11 cellular contexts compared by ENCODE assay signal in the genomic region with DNA sequence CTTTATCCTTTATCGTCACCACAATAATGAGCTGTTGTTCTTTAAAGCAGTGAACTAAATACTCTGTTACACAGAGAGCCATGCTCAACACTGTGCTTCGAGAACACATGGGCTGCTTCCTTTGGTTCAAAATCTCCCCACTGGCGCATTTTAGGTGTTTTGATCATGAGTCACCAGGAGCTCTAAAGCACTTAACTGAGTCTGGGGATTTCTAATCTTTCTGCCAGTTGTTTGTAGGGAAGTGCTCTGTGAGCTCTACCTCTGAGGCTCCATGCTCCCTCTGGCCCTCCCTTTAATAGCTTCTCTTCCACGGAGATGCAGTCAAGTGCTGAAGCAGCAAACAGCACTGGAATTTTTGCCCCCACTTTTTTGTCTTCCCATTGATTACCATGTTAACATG. TPM values are rescaled to one million over a fixed set of nuclear protein-coding genes. Genes with fewer than 3 reads are reported as not detected.
DNase-seq lines count a peak whose midpoint lies in the region; TF ChIP-seq lines count a peak whose summit lies in the region.
"Had no signal": no experiment of that assay in that cellular context is flagged by ENCODE, and none has a peak within 500 bp of the region (broad histone marks: within the 10 kb centered on the region; RNA-seq: fewer than 3 reads in every experiment).

No MANE protein-coding gene starts in this region.

- CTCF ChIA-PET in SK-N-SH (lab: Yijun Ruan, JAX), result interaction anchor here (1.2 kb wide), 1 partner anchor 24 kb away, joined by 5 read pairs; no protein-coding TSS in a partner anchor

- H3K4me3 ChIP-seq in SK-N-SH (ENCODE audit: low read depth in 2 of 2, low read length in 1 of 2), result peak overlapping the region in 1 of 2 experiments; percentile 22; a peak in 1 of 4 replicates
- no peak overlapping the region for H3K4me3 ChIP-seq in epithelial cell of esophagus (ENCODE audit: low read length)
- H3K4me3 ChIP-seq in retinal pigment epithelial cell (ENCODE audit: low read length), result no peak overlapping the region
- no peak overlapping the region for H3K4me3 ChIP-seq in ovary
- no peak overlapping the region for H3K4me3 ChIP-seq in effector memory CD4-positive, alpha-beta T cell (ENCODE audit: insufficient read depth, low read depth, low read length, poor library complexity, severe bottlenecking)
- H3K4me3 ChIP-seq: SK-N-MC, tibial nerve had no signal

- H3K36me3 Mint-ChIP-seq in T-helper 1 cell treated with Interleukin-12 subunit alpha and Interleukin-12 subunit beta and Interleukin-4 antibody, amounts not matched to agents 30 μg/mL and 1 μg/mL, for 36 hours (ENCODE audit: low read depth), result peaks cover 61% of the 10 kb centered on the region
- H3K36me3 Mint-ChIP-seq: brain had no signal

- H3K9ac ChIP-seq in SK-N-SH, result no peak overlapping the region

- H3K4me1 Mint-ChIP-seq in T-helper 1 cell treated with Interleukin-12 subunit alpha and Interleukin-12 subunit beta and Interleukin-4 antibody, amounts not matched to agents 30 μg/mL and 1 μg/mL, for 36 hours (ENCODE audit: low read depth), result peaks cover 52% of the 10 kb centered on the region
- H3K4me1 Mint-ChIP-seq: brain had no signal

- peak overlapping the region; percentile 74 for H3K27ac Mint-ChIP-seq in T-helper 1 cell treated with Interleukin-12 subunit alpha and Interleukin-12 subunit beta and Interleukin-4 antibody, amounts not matched to agents 30 μg/mL and 1 μg/mL, for 36 hours
- H3K27ac Mint-ChIP-seq: brain had no signal

- TF ChIP-seq RAD21 in SK-N-SH (IDR thresholded peaks at IDR 0.05; ENCODE audit: low read length), result no peak

- H3K36me3 ChIP-seq in SK-N-SH (replicated peaks in 1 of 2; ENCODE audit: control insufficient read depth in 1 of 2, insufficient read depth in 2 of 2, low read length in 1 of 2) (no peaks in the 10 kb centered on the region), ovary (no peaks in the 10 kb centered on the region)
- H3K36me3 ChIP-seq in effector memory CD4-positive, alpha-beta T cell (ENCODE audit: control insufficient read depth, insufficient read depth, low read length), result peaks cover 67% of the 10 kb centered on the region

- H3K9me3 ChIP-seq in SK-N-SH (no peaks in the 10 kb centered on the region), ovary (no peaks in the 10 kb centered on the region)
- H3K9me3 ChIP-seq in effector memory CD4-positive, alpha-beta T cell (ENCODE audit: control insufficient read depth, low read length), result no peaks in the 10 kb centered on the region
- H3K9me3 ChIP-seq: tibial nerve had no signal

- WGBS in SK-N-SH (ENCODE audit: low lambda C conversion rate), result 29% methylated on average over 4 of the region's 4 CpGs
- 73 to 85% (median 83%) methylated on average over 4 of the region's 4 CpGs for whole genome bisulfite sequencing in ovary, 3 donors

- H3K4me3 Mint-ChIP-seq in T-helper 1 cell treated with Interleukin-12 subunit alpha and Interleukin-12 subunit beta and Interleukin-4 antibody, amounts not matched to agents 30 μg/mL and 1 μg/mL, for 36 hours, result peak overlapping the region; percentile 15
- H3K4me3 Mint-ChIP-seq: brain had no signal

- no peaks in the 10 kb centered on the region for H4K20me1 ChIP-seq in SK-N-SH (ENCODE audit: insufficient read depth)

- DNase-seq in T-helper 1 cell (no peak), SK-N-SH (no peak), epithelial cell of esophagus (ENCODE audit: low read depth) (peak; percentile 67), retinal pigment epithelial cell (ENCODE audit: low read depth) (peak; percentile 83), ovary (no peak), cardiac septum (ENCODE audit: low spot score) (no peak)
- DNase-seq in effector memory CD4-positive, alpha-beta T cell, result no peak

- H3K4me1 ChIP-seq in SK-N-SH (ENCODE audit: control insufficient read depth in 1 of 2, insufficient read depth in 2 of 2, low read depth in 1 of 2, low read length in 1 of 2) (peaks cover 0 to 5% of the 10 kb centered on the region in 2 experiments; a peak in 3 of 4 replicates), ovary (ENCODE audit: insufficient read depth) (no peaks in the 10 kb centered on the region)
- H3K4me1 ChIP-seq in effector memory CD4-positive, alpha-beta T cell (ENCODE audit: control insufficient read depth, insufficient read depth, low read length, poor library complexity, severe bottlenecking), result peaks cover 18% of the 10 kb centered on the region
- H3K4me1 ChIP-seq: tibial nerve had no signal

- POLR2A ChIA-PET in SK-N-SH (lab: Yijun Ruan, JAX), result no interaction called here

- H2AFZ ChIP-seq in SK-N-SH (ENCODE audit: low read depth), result peak overlapping the region; percentile 42; the same call in 1 of the 2 replicates

- H3K9me3 Mint-ChIP-seq in T-helper 1 cell treated with Interleukin-12 subunit alpha and Interleukin-12 subunit beta and Interleukin-4 antibody, amounts not matched to agents 30 μg/mL and 1 μg/mL, for 36 hours, result no peaks in the 10 kb centered on the region
- H3K9me3 Mint-ChIP-seq: brain had no signal

- TF ChIP-seq CTCF in SK-N-SH (IDR thresholded peaks at IDR 0.05), result no peak
- TF ChIP-seq CTCF in epithelial cell of esophagus (IDR thresholded peaks at IDR 0.05; ENCODE audit: insufficient read depth, low read depth, low read length, missing control alignments), result no peak
- TF ChIP-seq CTCF in retinal pigment epithelial cell (conservative IDR thresholded peaks at IDR 0.05; ENCODE audit: low read depth, low read length), result no peak
- no peak for TF ChIP-seq CTCF in ovary (IDR thresholded peaks at IDR 0.05)

- no peaks in the 10 kb centered on the region for H3K79me2 ChIP-seq in SK-N-SH (ENCODE audit: insufficient read depth)

- H3F3A ChIP-seq in SK-N-SH (replicated peaks; ENCODE audit: insufficient read depth), result peaks cover 8% of the 10 kb centered on the region

- H3K27ac ChIP-seq in SK-N-SH (ENCODE audit: low read depth in 2 of 2, low read length in 1 of 2) (peak overlapping the region in 1 of 2 experiments; percentile 28; a peak in 1 of 4 replicates), ovary (no peak overlapping the region)
- no peak overlapping the region for H3K27ac ChIP-seq in effector memory CD4-positive, alpha-beta T cell (ENCODE audit: insufficient read depth, low read length, poor library complexity, severe bottlenecking)
- H3K27ac ChIP-seq: SK-N-MC, tibial nerve had no signal

- TF ChIP-seq POLR2A in ovary (IDR thresholded peaks at IDR 0.05), result no peak

- H3K27me3 ChIP-seq in SK-N-SH (ENCODE audit: insufficient read depth) (no peaks in the 10 kb centered on the region), ovary (no peaks in the 10 kb centered on the region)
- no peaks in the 10 kb centered on the region for H3K27me3 ChIP-seq in effector memory CD4-positive, alpha-beta T cell (replicated peaks; ENCODE audit: control insufficient read depth, insufficient read depth, low read length, poor library complexity, severe bottlenecking)
- H3K27me3 ChIP-seq: tibial nerve had no signal

- H3K27me3 Mint-ChIP-seq in T-helper 1 cell treated with Interleukin-12 subunit alpha and Interleukin-12 subunit beta and Interleukin-4 antibody, amounts not matched to agents 30 μg/mL and 1 μg/mL, for 36 hours (ENCODE audit: low read depth), result no peaks in the 10 kb centered on the region
- H3K27me3 Mint-ChIP-seq: brain had no signal

- intact Hi-C loops in ovary (cut with DNase I) (no loop called here), cardiac septum (cut with DNase I) (no loop called here)

- H3K4me2 ChIP-seq in SK-N-SH, result peak overlapping the region; percentile 3; the same call in 1 of the 2 replicates

- H3K9me2 ChIP-seq in SK-N-SH, result 0 out of 2 replicates have a peak, but pooled peaks cover 3% of the 10 kb centered on the region

- peak in 1 of 2 experiments; percentile 12; a peak in 1 of 4 replicates for TF ChIP-seq EP300 in SK-N-SH (IDR thresholded peaks at IDR 0.05; ENCODE audit: borderline replicate concordance in 1 of 2, low read depth in 1 of 2, low read length in 1 of 2)
- no peak for TF ChIP-seq EP300 in ovary (IDR thresholded peaks at IDR 0.05)

TF ChIP-seq in SK-N-SH, 30 proteins besides CTCF, POLR2A, EP300 and RAD21:
- TF ChIP-seq, protein P1, sequence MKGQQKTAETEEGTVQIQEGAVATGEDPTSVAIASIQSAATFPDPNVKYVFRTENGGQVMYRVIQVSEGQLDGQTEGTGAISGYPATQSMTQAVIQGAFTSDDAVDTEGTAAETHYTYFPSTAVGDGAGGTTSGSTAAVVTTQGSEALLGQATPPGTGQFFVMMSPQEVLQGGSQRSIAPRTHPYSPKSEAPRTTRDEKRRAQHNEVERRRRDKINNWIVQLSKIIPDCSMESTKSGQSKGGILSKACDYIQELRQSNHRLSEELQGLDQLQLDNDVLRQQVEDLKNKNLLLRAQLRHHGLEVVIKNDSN (IDR thresholded peaks at IDR 0.05; ENCODE audit: borderline replicate concordance, low read depth), result no peak
- TF ChIP-seq TCF12 (IDR thresholded peaks at IDR 0.05), result peak; percentile 43
- peak; percentile 75 for TF ChIP-seq FOSL2 (IDR thresholded peaks at IDR 0.05; ENCODE audit: borderline replicate concordance, low read depth)
- TF ChIP-seq, protein P2, sequence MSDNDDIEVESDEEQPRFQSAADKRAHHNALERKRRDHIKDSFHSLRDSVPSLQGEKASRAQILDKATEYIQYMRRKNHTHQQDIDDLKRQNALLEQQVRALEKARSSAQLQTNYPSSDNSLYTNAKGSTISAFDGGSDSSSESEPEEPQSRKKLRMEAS (IDR thresholded peaks at IDR 0.05; ENCODE audit: low read depth), result peak; percentile 95
- TF ChIP-seq NRF1 (IDR thresholded peaks at IDR 0.05; ENCODE audit: low read depth, low read length), result peak; percentile 26; the same call in 1 of the 2 replicates
- peak; percentile 73 for TF ChIP-seq JUND (IDR thresholded peaks at IDR 0.05)

RNA-seq across cellular contexts. Expression of a gene that starts 17.0 kb away (rescaled TPM):
- polyA plus RNA-seq in SK-N-SH (2012; rRNA removed) (13.2 and 14.3 TPM in 2 replicates), ovary (10 to 100 TPM in 1 of 2 donors, 1 to 10 TPM in 1; 1.3 to 19.2 TPM)
- polyA plus RNA-seq in SK-N-SH (2012; cell fraction: cytosol; rRNA removed), result 14.4 and 15.5 TPM in 2 replicates
- 6.2 and 10.5 TPM in 2 replicates for polyA plus RNA-seq in SK-N-SH (2012; cell fraction: nucleus; rRNA removed)
- total RNA-seq in ovary (10 to 100 TPM in 6 of 7 donors, 1 to 10 TPM in 1; 5.2 to 22.0 (median 15.9) TPM), cardiac septum (4.8 TPM)

RNA-seq across cellular contexts. Expression of a gene that starts 42.5 kb away (rescaled TPM):
- 4.3 and 5.9 TPM in 2 replicates for polyA plus RNA-seq in SK-N-SH (2012; rRNA removed)
- 6.1 and 6.6 TPM in 2 replicates for polyA plus RNA-seq in SK-N-SH (2012; cell fraction: cytosol; rRNA removed)
- polyA plus RNA-seq in SK-N-SH (2012; cell fraction: nucleus; rRNA removed), result 3.7 and 9.1 TPM in 2 replicates
- 10 to 100 TPM; 22.1 to 45.5 (median 34.5) TPM for total RNA-seq in ovary
- polyA plus RNA-seq in ovary, result 10 to 100 TPM in 1 of 2 donors, 1 to 10 TPM in 1; 7.6 to 14.2 TPM
- total RNA-seq in cardiac septum, result 61.4 TPM

Comparison
In these comparisons a context has a peak if more than half of its experiments do, and no peak if none do; other contexts are left out.
1. DNase-seq: peak in epithelial cell of esophagus (single experiment) and retinal pigment epithelial cell (single experiment); none in T-helper 1 cell (0 of 5), SK-N-SH (single experiment), ovary (0 of 5), effector memory CD4-positive, alpha-beta T cell (0 of 3) and cardiac septum (single experiment).